Comparison of ENCODE assay signal across 19 cellular contexts in the genomic region with DNA sequence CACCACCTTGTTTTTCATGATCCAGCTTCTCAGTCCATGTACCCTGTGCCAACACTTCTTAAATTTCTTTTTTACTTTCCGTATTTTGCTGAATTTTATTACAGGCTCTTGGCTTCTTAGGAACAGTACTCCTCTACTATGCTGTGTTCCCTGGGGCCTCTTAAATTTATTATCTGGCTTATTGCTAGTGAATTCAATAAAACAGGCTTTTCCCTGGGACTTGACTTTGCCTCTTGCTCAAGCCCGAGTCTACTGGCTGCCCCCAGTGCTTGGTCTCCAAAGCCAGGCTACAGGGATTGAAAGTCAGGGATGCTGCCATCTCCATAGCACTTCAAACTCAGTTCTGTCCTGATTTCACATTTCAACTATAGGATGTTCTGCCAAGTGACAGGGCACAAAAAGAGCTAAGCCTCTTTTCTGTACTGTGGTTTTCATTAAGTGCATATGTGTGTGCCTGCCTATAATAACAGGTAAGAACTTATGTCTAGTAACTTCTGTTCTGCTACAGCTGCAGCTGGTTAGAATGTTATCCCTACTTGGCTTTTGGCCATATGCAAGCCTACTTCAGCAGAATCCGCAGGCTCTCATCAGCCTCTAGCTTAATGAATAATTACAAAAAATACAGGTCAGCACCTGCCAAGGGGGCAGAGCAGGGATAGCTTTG. TPM values are rescaled to one million over a fixed set of nuclear protein-coding genes. Genes with fewer than 3 reads are reported as not detected.
DNase-seq lines count a peak whose midpoint lies in the region; ATAC-seq and TF ChIP-seq lines count a peak whose summit lies in the region.
"Had no signal": no experiment of that assay in that cellular context is flagged by ENCODE, and none has a peak within 500 bp of the region (broad histone marks: within the 10 kb centered on the region; RNA-seq: fewer than 3 reads in every experiment).

No MANE protein-coding gene starts in this region.

- no peaks in the 10 kb centered on the region for H3K36me3 Mint-ChIP-seq in osteocyte (ENCODE audit: unreplicated experiment)

- H3K27me3 ChIP-seq in smooth muscle cell (ENCODE audit: low read depth), result no peaks in the 10 kb centered on the region
- H3K27me3 ChIP-seq: body of pancreas had no signal

- TF ChIP-seq CTCF in osteocyte (IDR thresholded peaks at IDR 0.05) (no peak), smooth muscle cell (IDR thresholded peaks at IDR 0.05; ENCODE audit: borderline replicate concordance, insufficient read depth, poor library complexity, severe bottlenecking) (no peak), GM10248 (IDR thresholded peaks at IDR 0.05; ENCODE audit: control extremely low read depth, extremely low read depth, low read depth, missing control alignments) (no peak)

- H3K9me3 ChIP-seq in SK-N-MC (ENCODE audit: low read depth, low read length) (no peaks in the 10 kb centered on the region), smooth muscle cell (replicated peaks; ENCODE audit: low read depth) (no peaks in the 10 kb centered on the region)
- H3K9me3 ChIP-seq: body of pancreas had no signal

- no peaks in the 10 kb centered on the region for H3K36me3 ChIP-seq in SK-N-MC (ENCODE audit: insufficient read depth, low read length)
- H3K36me3 ChIP-seq in smooth muscle cell (ENCODE audit: low read depth), result no peaks in the 10 kb centered on the region

- no peak overlapping the region for H3K4me3 Mint-ChIP-seq in osteocyte (ENCODE audit: unreplicated experiment)
- H3K4me3 Mint-ChIP-seq: activated naive CD4-positive, alpha-beta T cell treated with anti-CD3 and anti-CD28 coated beads for 36 hours; dendritic cell treated with granulocyte-macrophage colony-stimulating factor and Interleukin-4, amounts not matched to agents 40 ng/mL and 50 ng/mL, for 4 days; T-helper 2 cell treated with Interferon-gamma antibody and Interleukin-4, amounts not matched to agents 5 μg/mL and 100 μg/mL, for 36 hours had no signal

- peaks cover 3% of the 10 kb centered on the region for H3K9me3 Mint-ChIP-seq in osteocyte (ENCODE audit: unreplicated experiment)
- H3K9me3 Mint-ChIP-seq: activated naive CD4-positive, alpha-beta T cell treated with anti-CD3 and anti-CD28 coated beads for 36 hours; T-helper 2 cell treated with Interferon-gamma antibody and Interleukin-4, amounts not matched to agents 5 μg/mL and 100 μg/mL, for 36 hours had no signal

- H3K4me1 ChIP-seq in smooth muscle cell (ENCODE audit: low read depth), result no peaks in the 10 kb centered on the region
- H3K4me1 ChIP-seq: body of pancreas had no signal

- no peaks in the 10 kb centered on the region for H3K4me1 Mint-ChIP-seq in osteocyte (ENCODE audit: unreplicated experiment)

- no peaks in the 10 kb centered on the region for H3K79me2 ChIP-seq in smooth muscle cell (ENCODE audit: low read depth)

- H3K9ac ChIP-seq in SK-N-MC (ENCODE audit: insufficient read length) (no peak overlapping the region), smooth muscle cell (ENCODE audit: low read depth) (no peak overlapping the region)

- CTCF ChIA-PET in GM10248 (lab: Yijun Ruan, JAX), result interaction anchor here (1.2 kb wide), 1 partner anchor 14 kb away, joined by 3 read pairs; no protein-coding TSS in a partner anchor

- POLR2A ChIA-PET in GM10248 (lab: Yijun Ruan, JAX), result no interaction called here

- H3F3A ChIP-seq in smooth muscle cell (ENCODE audit: low read depth), result no peaks in the 10 kb centered on the region

- 74% methylated on average over 3 of the region's 3 CpGs for WGBS in smooth muscle cell (ENCODE audit: low lambda C conversion rate)

- no peak overlapping the region for H3K27ac Mint-ChIP-seq in osteocyte (ENCODE audit: unreplicated experiment)
- H3K27ac Mint-ChIP-seq: activated naive CD4-positive, alpha-beta T cell treated with anti-CD3 and anti-CD28 coated beads for 36 hours; dendritic cell treated with granulocyte-macrophage colony-stimulating factor and Interleukin-4, amounts not matched to agents 40 ng/mL and 50 ng/mL, for 4 days; T-helper 2 cell treated with Interferon-gamma antibody and Interleukin-4, amounts not matched to agents 5 μg/mL and 100 μg/mL, for 36 hours had no signal

- H3K27ac ChIP-seq in SK-N-MC (no peak overlapping the region), smooth muscle cell (ENCODE audit: low read depth) (no peak overlapping the region)
- H3K27ac ChIP-seq: body of pancreas had no signal

- DNase-seq in DMS 273 (lab: John Stamatoyannopoulos, UW; ENCODE audit: unreplicated experiment) (peak; percentile 85), NCI-H1694 (lab: John Stamatoyannopoulos, UW) (peak; percentile 26), SK-N-MC (ENCODE audit: low read depth, low spot score) (peak; percentile 12), osteocyte (ENCODE audit: extremely low spot score, unreplicated experiment) (peak; percentile 25), smooth muscle cell (lab: John Stamatoyannopoulos, UW; ENCODE audit: unreplicated experiment) (no peak), GM10248 (ENCODE audit: extremely low spot score) (no peak)
- DNase-seq: activated CD4-positive, alpha-beta T cell treated with anti-CD3 and anti-CD28 coated beads for 48 hours; activated CD8-positive, alpha-beta memory T cell treated with anti-CD3 and anti-CD28 coated beads, Interleukin-2, amount 50 U/mL, for 48 hours; activated naive CD4-positive, alpha-beta T cell treated with anti-CD3 and anti-CD28 coated beads for 36 hours; body of pancreas; Calu3; KG1; NCI-H1048; SHP77; stimulated activated naive CD8-positive, alpha-beta T cell treated with anti-CD3 and anti-CD28 coated beads, Interleukin-15, Interleukin-2, amounts not matched to agents 100 U/mL and 50 U/mL, for 24 hours had no signal

- H3K4me3 ChIP-seq in SK-N-MC, result no peak overlapping the region
- H3K4me3 ChIP-seq in smooth muscle cell, result no peak overlapping the region
- H3K4me3 ChIP-seq: body of pancreas had no signal

- ATAC-seq in GM18511 (IDR thresholded peaks at IDR 0.05; ENCODE audit: unreplicated experiment) (no peak), HG02678 (IDR thresholded peaks at IDR 0.05; ENCODE audit: unreplicated experiment) (no peak)
- ATAC-seq: body of pancreas; stimulated activated naive CD8-positive, alpha-beta T cell treated with anti-CD3 and anti-CD28 coated beads, Interleukin-15, Interleukin-2, amounts not matched to agents 100 U/mL and 50 U/mL, for 24 hours had no signal

- H4K20me1 ChIP-seq in smooth muscle cell (ENCODE audit: low read depth), result no peaks in the 10 kb centered on the region

- no peak overlapping the region for H2AFZ ChIP-seq in smooth muscle cell (ENCODE audit: low read depth)

- no peak overlapping the region for H3K4me2 ChIP-seq in smooth muscle cell

- H3K27me3 Mint-ChIP-seq in osteocyte (ENCODE audit: unreplicated experiment), result peaks cover 48% of the 10 kb centered on the region

RNA-seq across cellular contexts. Expression of gene FAM20A, which starts 8.4 kb away (rescaled TPM):
- total RNA-seq in osteocyte (not detected in 2 replicates), smooth muscle cell (4.6 and 5.5 TPM in 2 replicates)
- 10.8 and 12.6 TPM in 2 replicates for polyA plus RNA-seq in smooth muscle cell
- total RNA-seq: activated naive CD4-positive, alpha-beta T cell treated with anti-CD3 and anti-CD28 coated beads for 36 hours had no signal

Comparison
In these comparisons a context has a peak if more than half of its experiments do, and no peak if none do; other contexts are left out.
1. DNase-seq: peak in DMS 273 (single experiment), NCI-H1694 (single experiment), SK-N-MC (single experiment) and osteocyte (single experiment); none in smooth muscle cell (single experiment) and GM10248 (single experiment).